Comparison of ENCODE assay signal across 19 cellular contexts in the genomic region with DNA sequence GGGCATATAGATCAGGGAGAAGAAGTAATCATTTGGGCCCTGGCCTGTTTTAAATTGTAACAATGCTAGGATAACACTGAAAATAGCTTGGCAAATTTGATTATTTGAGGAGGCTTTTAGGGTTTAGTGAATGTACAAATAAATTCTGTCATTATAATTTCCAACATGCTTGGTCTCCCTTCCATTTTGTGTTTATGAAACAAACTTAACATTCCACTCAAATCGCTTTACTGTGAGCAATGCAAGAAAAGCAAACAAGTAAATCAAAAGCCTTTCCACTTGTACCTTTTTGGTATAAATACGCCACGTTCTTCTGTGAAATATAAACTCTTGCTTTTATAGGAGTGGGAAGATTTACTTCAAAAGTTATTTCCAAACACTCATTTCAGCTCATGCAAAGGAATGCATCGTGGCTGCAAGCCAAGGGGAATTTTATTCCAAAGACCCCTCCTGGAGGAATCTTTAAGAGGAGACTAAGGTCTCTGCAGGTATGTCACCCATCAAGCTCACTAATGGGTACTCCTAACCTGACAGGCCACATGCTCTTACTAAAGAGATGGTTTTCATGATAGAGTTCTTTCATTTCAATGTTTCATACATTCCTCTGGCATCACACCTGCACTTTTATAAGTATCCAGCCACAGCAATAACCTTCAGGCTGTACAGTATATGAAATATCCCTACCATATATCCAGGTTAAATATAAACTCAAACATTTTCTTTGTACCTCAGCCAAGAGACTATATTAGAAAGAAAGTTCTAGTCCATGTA.
"Had no signal": no experiment of that assay in that cellular context is flagged by ENCODE, and none has a peak within 500 bp of the region (broad histone marks: within the 10 kb centered on the region; RNA-seq: fewer than 3 reads in every experiment).

No MANE protein-coding gene starts in this region.

- H3K36me3 Mint-ChIP-seq: activated CD4-positive, alpha-beta memory T cell treated with anti-CD3 and anti-CD28 coated beads for 36 hours; activated naive CD8-positive, alpha-beta T cell treated with anti-CD3 and anti-CD28 coated beads for 36 hours; naive thymus-derived CD8-positive, alpha-beta T cell had no signal

- H3K4me1 ChIP-seq: suprapubic skin had no signal

- H3K27ac ChIP-seq: dorsolateral prefrontal cortex, epithelial cell of prostate, suprapubic skin, WERI-Rb-1 had no signal

- H3K4me3 ChIP-seq: dorsolateral prefrontal cortex, smooth muscle cell, suprapubic skin had no signal

- H3K4me1 Mint-ChIP-seq: activated naive CD8-positive, alpha-beta T cell treated with anti-CD3 and anti-CD28 coated beads for 36 hours; naive thymus-derived CD8-positive, alpha-beta T cell; stimulated activated naive CD8-positive, alpha-beta T cell treated with anti-CD3 and anti-CD28 coated beads, Interleukin-15, amount 100 ng/mL, for 72 hours had no signal

- H3K9me3 Mint-ChIP-seq: activated CD4-positive, alpha-beta memory T cell treated with anti-CD3 and anti-CD28 coated beads for 36 hours; activated naive CD8-positive, alpha-beta T cell treated with anti-CD3 and anti-CD28 coated beads for 36 hours; activated T-helper 1 cell treated with anti-CD3 and anti-CD28 coated beads, Interleukin-12 subunit alpha, Interleukin-12 subunit beta, Interleukin-2, Interleukin-4 antibody, amounts not matched to agents 30 ng/mL and 10 ng/mL and 1 ng/mL, durations not matched to agents 14 hours and 24 hours and 36 hours; naive thymus-derived CD8-positive, alpha-beta T cell; stimulated activated naive CD8-positive, alpha-beta T cell treated with anti-CD3 and anti-CD28 coated beads, Interleukin-15, amount 100 ng/mL, for 72 hours; T-helper 1 cell treated with Interleukin-12 subunit alpha and Interleukin-12 subunit beta and Interleukin-4 antibody, amounts not matched to agents 30 μg/mL and 1 μg/mL, for 36 hours had no signal

- H3K27ac Mint-ChIP-seq: activated CD4-positive, alpha-beta memory T cell treated with anti-CD3 and anti-CD28 coated beads for 36 hours; activated naive CD8-positive, alpha-beta T cell treated with anti-CD3 and anti-CD28 coated beads for 36 hours; activated T-helper 1 cell treated with anti-CD3 and anti-CD28 coated beads, Interleukin-12 subunit alpha, Interleukin-12 subunit beta, Interleukin-2, Interleukin-4 antibody, amounts not matched to agents 30 ng/mL and 10 ng/mL and 1 ng/mL, durations not matched to agents 14 hours and 24 hours and 36 hours; naive thymus-derived CD8-positive, alpha-beta T cell; stimulated activated naive CD8-positive, alpha-beta T cell treated with anti-CD3 and anti-CD28 coated beads, Interleukin-15, amount 100 ng/mL, for 72 hours; T-helper 1 cell treated with Interleukin-12 subunit alpha and Interleukin-12 subunit beta and Interleukin-4 antibody, amounts not matched to agents 30 μg/mL and 1 μg/mL, for 36 hours had no signal

- H3K27me3 ChIP-seq: dorsolateral prefrontal cortex, suprapubic skin had no signal

- H3K4me2 ChIP-seq: smooth muscle cell had no signal

- H3K4me3 Mint-ChIP-seq: activated CD4-positive, alpha-beta memory T cell treated with anti-CD3 and anti-CD28 coated beads for 36 hours; activated naive CD8-positive, alpha-beta T cell treated with anti-CD3 and anti-CD28 coated beads for 36 hours; activated T-helper 1 cell treated with anti-CD3 and anti-CD28 coated beads, Interleukin-12 subunit alpha, Interleukin-12 subunit beta, Interleukin-2, Interleukin-4 antibody, amounts not matched to agents 30 ng/mL and 10 ng/mL and 1 ng/mL, durations not matched to agents 14 hours and 24 hours and 36 hours; naive thymus-derived CD8-positive, alpha-beta T cell; stimulated activated naive CD8-positive, alpha-beta T cell treated with anti-CD3 and anti-CD28 coated beads, Interleukin-15, amount 100 ng/mL, for 72 hours; T-helper 1 cell treated with Interleukin-12 subunit alpha and Interleukin-12 subunit beta and Interleukin-4 antibody, amounts not matched to agents 30 μg/mL and 1 μg/mL, for 36 hours had no signal

- ATAC-seq: left lobe of liver; naive thymus-derived CD8-positive, alpha-beta T cell; sciatic nerve; stimulated activated naive CD8-positive, alpha-beta T cell treated with anti-CD3 and anti-CD28 coated beads, Interleukin-15, amount 100 ng/mL, for 72 hours had no signal

- H3K36me3 ChIP-seq: suprapubic skin, WERI-Rb-1 had no signal

- H3K9me3 ChIP-seq: suprapubic skin had no signal

- DNase-seq: activated CD4-positive, alpha-beta memory T cell treated with anti-CD3 and anti-CD28 coated beads for 36 hours; activated naive CD8-positive, alpha-beta T cell treated with anti-CD3 and anti-CD28 coated beads for 36 hours; activated T-cell treated with anti-CD3 and anti-CD28 coated beads for 4 hours; amniotic stem cell; dorsolateral prefrontal cortex; islet precursor cell; mammary epithelial cell; naive thymus-derived CD8-positive, alpha-beta T cell; stimulated activated CD4-positive, alpha-beta T cell treated with anti-CD3 and anti-CD28 coated beads, Interleukin-4, amount 100 ng/mL, for 1 hour; stimulated activated naive CD8-positive, alpha-beta T cell treated with anti-CD3 and anti-CD28 coated beads, Interleukin-15, amount 100 ng/mL, for 72 hours; trophoblast cell; WERI-Rb-1 had no signal
